ENCODE assay signal across 1 cellular context in the genomic region with DNA sequence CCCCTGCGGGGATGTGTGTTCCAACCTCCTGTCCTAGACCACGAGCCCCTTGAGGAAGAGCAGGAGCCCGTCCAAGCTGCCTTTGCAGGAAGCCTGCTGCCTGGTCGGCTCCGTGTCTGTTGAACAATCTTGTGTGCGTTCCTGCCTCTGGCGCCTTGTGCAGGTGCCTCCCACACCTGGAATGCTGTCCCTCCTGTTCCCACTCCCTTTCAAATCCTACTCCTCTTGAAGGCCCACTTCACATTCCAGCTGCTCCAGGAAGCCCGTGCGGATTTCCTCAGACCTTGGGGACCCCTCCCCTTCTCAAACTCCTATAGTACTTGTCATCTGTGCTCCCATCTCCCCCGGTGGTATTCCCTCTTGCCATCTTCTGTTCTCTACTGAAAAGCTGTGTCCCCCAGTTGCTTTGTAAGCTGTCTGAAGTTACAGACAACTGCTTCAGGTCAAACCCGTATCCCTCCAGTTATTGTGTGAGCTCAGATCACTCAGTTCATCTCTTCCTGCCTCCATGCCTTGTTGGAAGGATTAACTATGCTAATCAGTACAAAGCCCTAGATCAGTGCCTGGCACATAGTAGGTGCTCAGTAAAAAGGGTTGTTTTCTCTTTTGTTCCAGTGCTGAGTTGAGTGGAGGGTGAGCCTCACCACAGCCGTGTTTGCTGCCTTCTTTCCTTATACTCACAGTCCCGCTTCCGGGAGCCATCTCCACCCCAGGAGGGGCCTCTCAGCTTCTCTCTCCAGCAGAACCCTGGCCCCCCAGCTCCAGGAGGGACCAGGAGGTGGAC.
TF ChIP-seq lines count a peak whose summit lies in the region.

No MANE protein-coding gene starts in this region.

TF ChIP-seq in HCT116, 20 proteins besides CTCF, POLR2A, EP300 and RAD21:
- peak; percentile 75 for TF ChIP-seq SP1 (IDR thresholded peaks at IDR 0.05; ENCODE audit: low read depth)
- no peak for TF ChIP-seq TCF7L2 (IDR thresholded peaks at IDR 0.05; ENCODE audit: borderline replicate concordance, extremely low read depth, insufficient read depth, insufficient read length)
- TF ChIP-seq POLR2AphosphoS5 (IDR thresholded peaks at IDR 0.05; ENCODE audit: low read depth, low read length) = no peak; the same call in 1 of the 2 replicates
- no peak for TF ChIP-seq ZNF274 (IDR thresholded peaks at IDR 0.05; ENCODE audit: low read depth, low read length)
- TF ChIP-seq, protein P1, sequence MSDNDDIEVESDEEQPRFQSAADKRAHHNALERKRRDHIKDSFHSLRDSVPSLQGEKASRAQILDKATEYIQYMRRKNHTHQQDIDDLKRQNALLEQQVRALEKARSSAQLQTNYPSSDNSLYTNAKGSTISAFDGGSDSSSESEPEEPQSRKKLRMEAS (IDR thresholded peaks at IDR 0.05) = no peak
- TF ChIP-seq EZH2 (IDR thresholded peaks at IDR 0.05) = no peak
- TF ChIP-seq, protein P2, sequence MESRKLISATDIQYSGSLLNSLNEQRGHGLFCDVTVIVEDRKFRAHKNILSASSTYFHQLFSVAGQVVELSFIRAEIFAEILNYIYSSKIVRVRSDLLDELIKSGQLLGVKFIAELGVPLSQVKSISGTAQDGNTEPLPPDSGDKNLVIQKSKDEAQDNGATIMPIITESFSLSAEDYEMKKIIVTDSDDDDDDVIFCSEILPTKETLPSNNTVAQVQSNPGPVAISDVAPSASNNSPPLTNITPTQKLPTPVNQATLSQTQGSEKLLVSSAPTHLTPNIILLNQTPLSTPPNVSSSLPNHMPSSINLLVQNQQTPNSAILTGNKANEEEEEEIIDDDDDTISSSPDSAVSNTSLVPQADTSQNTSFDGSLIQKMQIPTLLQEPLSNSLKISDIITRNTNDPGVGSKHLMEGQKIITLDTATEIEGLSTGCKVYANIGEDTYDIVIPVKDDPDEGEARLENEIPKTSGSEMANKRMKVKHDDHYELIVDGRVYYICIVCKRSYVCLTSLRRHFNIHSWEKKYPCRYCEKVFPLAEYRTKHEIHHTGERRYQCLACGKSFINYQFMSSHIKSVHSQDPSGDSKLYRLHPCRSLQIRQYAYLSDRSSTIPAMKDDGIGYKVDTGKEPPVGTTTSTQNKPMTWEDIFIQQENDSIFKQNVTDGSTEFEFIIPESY (IDR thresholded peaks at IDR 0.05; ENCODE audit: extremely low read depth, insufficient replicate concordance, low read length) = no peak
